In the genomic region with DNA sequence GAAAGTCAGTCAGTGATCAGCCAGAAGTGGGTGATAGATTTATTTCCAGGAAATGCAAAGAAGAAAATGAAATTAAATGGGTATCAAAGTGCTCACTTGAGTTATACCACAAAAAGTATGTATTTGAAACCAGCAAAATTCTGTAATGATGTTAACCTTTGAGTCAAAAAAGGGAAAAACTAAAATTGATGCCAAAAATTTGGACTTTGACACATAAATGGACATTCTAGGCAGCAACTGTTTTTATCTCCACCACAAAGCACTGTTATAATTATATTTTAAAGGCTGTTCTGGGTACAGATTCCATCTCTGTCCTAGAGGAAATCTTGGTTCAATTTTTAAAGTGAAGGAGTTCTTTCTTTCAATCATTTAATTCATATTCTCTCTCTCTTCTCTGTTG, we compare ENCODE assay signal across 11 cellular contexts.
"Had no signal": no experiment of that assay in that cellular context is flagged by ENCODE, and none has a peak within 500 bp of the region (broad histone marks: within the 10 kb centered on the region; RNA-seq: fewer than 3 reads in every experiment).

No MANE protein-coding gene starts in this region.

- FAIRE-seq: H1, H54 had no signal

- H3K4me2 ChIP-seq: GM23338 had no signal

- H3K4me3 ChIP-seq: GM23248, GM23338, HAP-1 had no signal

- H3K9me3 Mint-ChIP-seq: GM23338, H9 had no signal

- H3K4me1 ChIP-seq: HAP-1 had no signal

- DNase-seq: GM23248, GOT3, H7, H9, HCEC 1CT, HFFc6 had no signal

- H3K9me3 ChIP-seq: HAP-1 had no signal

- H3K36me3 ChIP-seq: HAP-1 had no signal

- H2AFZ ChIP-seq: GM23248, GM23338 had no signal

- H3K9ac ChIP-seq: GM23248 had no signal

- H3K4me3 Mint-ChIP-seq: GM23338, H9, HFFc6 had no signal

- ATAC-seq: GM23338, HCT116 had no signal

- H3K27ac ChIP-seq: GM23248 had no signal

- H3K4me1 Mint-ChIP-seq: GM23338, H9 had no signal

- H3K27ac Mint-ChIP-seq: GM23338, H9, HFFc6 had no signal
